In the genomic region with DNA sequence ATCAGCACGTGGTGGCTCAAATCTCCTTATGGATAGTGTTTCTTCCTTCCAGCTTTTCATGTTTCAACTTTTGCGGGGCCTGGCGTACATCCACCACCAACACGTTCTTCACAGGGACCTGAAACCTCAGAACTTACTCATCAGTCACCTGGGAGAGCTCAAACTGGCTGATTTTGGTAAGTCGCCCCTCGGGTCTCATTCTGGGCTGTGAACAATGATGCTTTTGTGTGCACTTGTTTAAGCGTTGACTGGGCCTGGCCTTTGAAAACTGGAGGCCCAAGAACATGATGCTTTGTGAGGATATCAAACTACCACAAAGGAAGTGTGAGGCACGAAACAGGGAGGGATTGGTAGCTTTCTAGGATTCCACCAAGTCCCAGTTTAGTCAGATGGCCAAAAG, we compare ENCODE assay signal across 15 cellular contexts. TPM values are rescaled to one million over a fixed set of nuclear protein-coding genes. Genes with fewer than 3 reads are reported as not detected.
"Had no signal": no experiment of that assay in that cellular context is flagged by ENCODE, and none has a peak within 500 bp of the region (broad histone marks: within the 10 kb centered on the region; RNA-seq: fewer than 3 reads in every experiment).

No MANE protein-coding gene starts in this region.

- ATAC-seq: natural killer cell treated with Interleukin-12 subunit alpha and Interleukin-12 subunit beta and Interleukin-15 and Interleukin-18, amount 100 ng/mL, for 72 hours; pancreas; SK-N-SH treated with all-trans-retinoic acid at 6 μM for 48 hours had no signal

- H3K36me3 Mint-ChIP-seq: natural killer cell treated with Interleukin-12 subunit alpha and Interleukin-12 subunit beta and Interleukin-15 and Interleukin-18, amount 100 ng/mL, for 72 hours had no signal

- H3K27me3 ChIP-seq: pancreas, tibial nerve had no signal

- H3K27ac ChIP-seq: pancreas, tibial nerve, VCaP had no signal

- DNase-seq: activated CD4-positive, alpha-beta T cell treated with anti-CD3 and anti-CD28 coated beads, Interleukin-2, amount 50 U/mL, for 48 hours; activated naive CD4-positive, alpha-beta T cell treated with anti-CD3 and anti-CD28 coated beads, Interleukin-2, amount 50 U/mL, for 16 hours; cortex of kidney; effector memory CD4-positive, alpha-beta T cell; foreskin fibroblast; mesendoderm; pancreas; stimulated activated CD4-positive, alpha-beta T cell treated with anti-CD3 and anti-CD28 coated beads, Interleukin-2, amount 100 ng/mL, for 48 hours; stimulated activated naive CD4-positive, alpha-beta T cell had no signal

- H3K4me3 ChIP-seq: pancreas, tibial nerve had no signal

- H3K36me3 ChIP-seq: pancreas, tibial nerve had no signal

- H3K4me1 Mint-ChIP-seq: central memory CD8-positive, alpha-beta T cell had no signal

- H3K27ac Mint-ChIP-seq: natural killer cell treated with Interleukin-12 subunit alpha and Interleukin-12 subunit beta and Interleukin-15 and Interleukin-18, amount 100 ng/mL, for 72 hours had no signal

- H3K27me3 Mint-ChIP-seq: central memory CD8-positive, alpha-beta T cell had no signal

- H3K9me3 Mint-ChIP-seq: central memory CD8-positive, alpha-beta T cell; natural killer cell treated with Interleukin-12 subunit alpha and Interleukin-12 subunit beta and Interleukin-15 and Interleukin-18, amount 100 ng/mL, for 72 hours had no signal

- H3K4me1 ChIP-seq: pancreas, tibial nerve had no signal

- H3K4me3 Mint-ChIP-seq: central memory CD8-positive, alpha-beta T cell; natural killer cell treated with Interleukin-12 subunit alpha and Interleukin-12 subunit beta and Interleukin-15 and Interleukin-18, amount 100 ng/mL, for 72 hours had no signal

- H3K9me3 ChIP-seq: pancreas, tibial nerve had no signal

RNA-seq across cellular contexts. Expression of a gene that starts 27.5 kb away (rescaled TPM):
- total RNA-seq: natural killer cell treated with Interleukin-12 subunit alpha and Interleukin-12 subunit beta and Interleukin-15 and Interleukin-18, amount 100 ng/mL, for 72 hours; T-helper 1 cell treated with Interleukin-12 subunit alpha and Interleukin-12 subunit beta and Interleukin-4 antibody, amounts not matched to agents 30 ng/mL and 1 ng/mL, for 36 hours had no signal
